1 cellular context compared by ENCODE assay signal in genomic region chr22:39920134-39920743, GRCh38.
A peak's percentile ranks its signal among the peaks of the same experiment; 100 is the strongest.
TF ChIP-seq lines count a peak whose summit lies in the region.

No MANE protein-coding gene starts in this region.

TF ChIP-seq in K562, 482 proteins besides CTCF, POLR2A, EP300 and RAD21 (continued from another document and continues in another):
- TF ChIP-seq ZBTB26 (CRISPR knock-in tag; IDR thresholded peaks at IDR 0.05), result no peak
- no peak for TF ChIP-seq THAP7 (CRISPR knock-in tag; IDR thresholded peaks at IDR 0.05)
- no peak for TF ChIP-seq CREB3L1 (IDR thresholded peaks at IDR 0.05; ENCODE audit: borderline replicate concordance, low read depth)
- TF ChIP-seq E4F1 (CRISPR knock-in tag; IDR thresholded peaks at IDR 0.05; ENCODE audit: borderline replicate concordance), result no peak
- TF ChIP-seq ZNF324 (CRISPR knock-in tag; IDR thresholded peaks at IDR 0.05), result no peak
- no peak; the same call in 1 of the 2 replicates for TF ChIP-seq ESRRA (IDR thresholded peaks at IDR 0.05; ENCODE audit: borderline replicate concordance, low read depth)
- TF ChIP-seq ARID3B (CRISPR knock-in tag; IDR thresholded peaks at IDR 0.05; ENCODE audit: borderline replicate concordance), result no peak
- no peak for TF ChIP-seq GABPA (tag; conservative IDR thresholded peaks at IDR 0.05; ENCODE audit: low read depth)
- no peak for TF ChIP-seq HNRNPH1 (optimal IDR thresholded peaks at IDR 0.05; ENCODE audit: low read depth, low read length)
- TF ChIP-seq CBX2 (IDR thresholded peaks at IDR 0.05; ENCODE audit: insufficient read depth, low read length, poor library complexity, severe bottlenecking), result no peak
- TF ChIP-seq CBX1 (IDR thresholded peaks at IDR 0.05; ENCODE audit: low read depth), result no peak
- TF ChIP-seq SP1 (CRISPR knock-in tag; IDR thresholded peaks at IDR 0.05), result no peak
- peak; percentile 26; the same call in 1 of the 2 replicates for TF ChIP-seq MYNN (IDR thresholded peaks at IDR 0.05)
- no peak for TF ChIP-seq MYNN (CRISPR knock-in tag; IDR thresholded peaks at IDR 0.05)
- no peak for TF ChIP-seq RB1 (IDR thresholded peaks at IDR 0.05; ENCODE audit: low read depth)
- TF ChIP-seq RBM17 (IDR thresholded peaks at IDR 0.05; ENCODE audit: borderline replicate concordance, low read depth, low read length), result no peak
- peak; percentile 62 for TF ChIP-seq ATF7 (IDR thresholded peaks at IDR 0.05)
- TF ChIP-seq ELF1 (tag; IDR thresholded peaks at IDR 0.05), result no peak; the same call in 1 of the 2 replicates
- TF ChIP-seq E2F6 (IDR thresholded peaks at IDR 0.05; ENCODE audit: borderline replicate concordance in 1 of 2, extremely low read depth in 1 of 2, insufficient read depth in 1 of 2, insufficient read length in 1 of 2, low read depth in 1 of 2, low read length in 1 of 2, poor library complexity in 1 of 2, severe bottlenecking in 1 of 2), result no peak
- no peak for TF ChIP-seq RAD51 (IDR thresholded peaks at IDR 0.05; ENCODE audit: borderline replicate concordance, low read depth)
- no peak for TF ChIP-seq SRSF1 (IDR thresholded peaks at IDR 0.05; ENCODE audit: low read depth, low read length)
- no peak for TF ChIP-seq ATF6 (CRISPR knock-in tag; IDR thresholded peaks at IDR 0.05)
- no peak for TF ChIP-seq ATF2 (CRISPR knock-in tag; IDR thresholded peaks at IDR 0.05)
- TF ChIP-seq TCF3 (CRISPR knock-in tag; IDR thresholded peaks at IDR 0.05), result peak; percentile 83
- 0 out of 4 replicates have a peak, but pooled peaks of 1 of the 2 experiments have one; percentile 41 for TF ChIP-seq TEAD1 (CRISPR knock-in tag; IDR thresholded peaks at IDR 0.05)
- TF ChIP-seq ZNF780A (CRISPR knock-in tag; IDR thresholded peaks at IDR 0.05), result no peak
- no peak for TF ChIP-seq YBX1 (IDR thresholded peaks at IDR 0.05)
- TF ChIP-seq EWSR1 (IDR thresholded peaks at IDR 0.05; ENCODE audit: borderline replicate concordance, low read depth, partially characterized antibody), result no peak
- TF ChIP-seq DEAF1 (CRISPR knock-in tag; IDR thresholded peaks at IDR 0.05), result no peak
- TF ChIP-seq JUN (IDR thresholded peaks at IDR 0.05; ENCODE audit: borderline replicate concordance, low read depth, low read length), result peak; percentile 49
- TF ChIP-seq JUN (CRISPR knock-in tag; IDR thresholded peaks at IDR 0.05; ENCODE audit: borderline replicate concordance), result no peak
- TF ChIP-seq ZNF644 (tag; IDR thresholded peaks at IDR 0.05; ENCODE audit: low read depth), result no peak
- TF ChIP-seq MAFG (tag; conservative IDR thresholded peaks at IDR 0.05), result peak; percentile 70
- TF ChIP-seq ZNF280B (CRISPR knock-in tag; IDR thresholded peaks at IDR 0.05), result no peak
- TF ChIP-seq UBTF (IDR thresholded peaks at IDR 0.05; ENCODE audit: borderline replicate concordance in 1 of 2, low read depth in 2 of 2, low read length in 2 of 2), result no peak
- TF ChIP-seq ZNF12 (CRISPR knock-in tag; IDR thresholded peaks at IDR 0.05), result no peak
- no peak for TF ChIP-seq SRSF9 (IDR thresholded peaks at IDR 0.05; ENCODE audit: borderline replicate concordance, low read depth, low read length)
- no peak for TF ChIP-seq TFE3 (CRISPR knock-in tag; IDR thresholded peaks at IDR 0.05)
- no peak for TF ChIP-seq SREBF2 (CRISPR knock-in tag; IDR thresholded peaks at IDR 0.05)
